26 cellular contexts compared by ENCODE assay signal in genomic region chr2:171600126-171600525, GRCh38.
"Had no signal": no experiment of that assay in that cellular context is flagged by ENCODE, and none has a peak within 500 bp of the region (broad histone marks: within the 10 kb centered on the region; RNA-seq: fewer than 3 reads in every experiment).

No MANE protein-coding gene starts in this region.

- H3K36me3 ChIP-seq: left ventricle myocardium inferior, ovary, prostate gland, suprapubic skin, thoracic aorta, tibial artery, upper lobe of right lung had no signal

- H3K4me1 ChIP-seq: left ventricle myocardium inferior, prostate gland, tibial artery, upper lobe of right lung had no signal

- H3K27ac ChIP-seq: left ventricle myocardium inferior, ovary, prostate gland, skin epidermis, suprapubic skin, thoracic aorta, tibial artery, upper lobe of right lung had no signal

- H3K27me3 ChIP-seq: ovary, suprapubic skin, upper lobe of right lung had no signal

- ATAC-seq: mucosa of descending colon; naive thymus-derived CD4-positive, alpha-beta T cell; natural killer cell treated with Interleukin-12 subunit alpha and Interleukin-12 subunit beta and Interleukin-15 and Interleukin-18, amount 100 ng/mL, for 72 hours; right cardiac atrium; sciatic nerve; upper lobe of right lung had no signal

- H3K4me3 ChIP-seq: left ventricle myocardium inferior, lung, mucosa of descending colon, ovary, prostate gland, skin epidermis, suprapubic skin, thoracic aorta, tibial artery, upper lobe of right lung had no signal

- FAIRE-seq: islet of Langerhans, urothelium cell line had no signal

- H3K9me3 ChIP-seq: left ventricle myocardium inferior, mucosa of descending colon, ovary, prostate gland, suprapubic skin, thoracic aorta, tibial artery, upper lobe of right lung had no signal

- DNase-seq: hypothalamus; immature natural killer cell; left ventricle myocardium inferior; midbrain; mucosa of descending colon; naive thymus-derived CD4-positive, alpha-beta T cell; ovary; retina; right cardiac atrium; stimulated activated CD4-positive, alpha-beta T cell treated with anti-CD3 and anti-CD28 coated beads, Interleukin-12 subunit alpha, Interleukin-12 subunit beta, amount 100 ng/mL, for 4 hours; stimulated activated CD4-positive, alpha-beta T cell treated with anti-CD3 and anti-CD28 coated beads, Interleukin-15, amount 100 ng/mL, for 24 hours; stimulated activated CD4-positive, alpha-beta T cell treated with anti-CD3 and anti-CD28 coated beads, Interleukin-2, amount 100 ng/mL, for 24 hours; stimulated activated CD4-positive, alpha-beta T cell treated with anti-CD3 and anti-CD28 coated beads, Interleukin-4, amount 100 ng/mL, for 1 hour; stimulated activated naive CD4-positive, alpha-beta T cell; tibial artery; trophoblast cell; upper lobe of right lung had no signal
